In genomic region chr5:111840275-111840674, GRCh38 we compare ENCODE assay signal across 30 cellular contexts.
"Had no signal": no experiment of that assay in that cellular context is flagged by ENCODE, and none has a peak within 500 bp of the region (broad histone marks: within the 10 kb centered on the region; RNA-seq: fewer than 3 reads in every experiment).

No MANE protein-coding gene starts in this region.

- H3K27ac Mint-ChIP-seq: activated CD4-positive, alpha-beta memory T cell treated with anti-CD3 and anti-CD28 coated beads for 36 hours; activated CD4-positive, alpha-beta T cell treated with anti-CD3 and anti-CD28 coated beads for 36 hours; activated CD4-positive, alpha-beta T cell treated with anti-CD3 and anti-CD28 coated beads, Interleukin-2, amount 10 ng/mL, durations not matched to agents 24 days and 14 days; activated CD8-positive, alpha-beta memory T cell treated with anti-CD3 and anti-CD28 coated beads, Interleukin-2, amount 10 ng/mL, durations not matched to agents 7 days and 5 days; activated CD8-positive, alpha-beta T cell treated with anti-CD3 and anti-CD28 coated beads, Interleukin-2, amount 10 ng/mL, durations not matched to agents 7 days and 5 days; activated naive CD4-positive, alpha-beta T cell treated with anti-CD3 and anti-CD28 coated beads, Interleukin-2, amount 10 ng/mL, durations not matched to agents 7 days and 5 days; activated naive CD4-positive, alpha-beta T cell treated with anti-CD3 and anti-CD28 coated beads, Interleukin-2, amount 50 U/mL, for 72 hours; activated naive CD8-positive, alpha-beta T cell treated with anti-CD3 and anti-CD28 coated beads, Interleukin-2, amount 10 ng/mL, durations not matched to agents 7 days and 5 days; activated T-cell treated with anti-CD3 and anti-CD28 coated beads, Interleukin-2, amount 50 U/mL, for 72 hours; brain; dendritic cell treated with granulocyte-macrophage colony-stimulating factor and Interleukin-4, amounts not matched to agents 40 ng/mL and 50 ng/mL, for 4 days; endodermal cell had no signal

- DNase-seq: activated CD4-positive, alpha-beta memory T cell treated with anti-CD3 and anti-CD28 coated beads for 36 hours; activated CD4-positive, alpha-beta T cell treated with anti-CD3 and anti-CD28 coated beads for 36 hours; activated CD4-positive, alpha-beta T cell treated with anti-CD3 and anti-CD28 coated beads, Interleukin-2, amount 10 ng/mL, durations not matched to agents 24 days and 14 days; activated CD4-positive, CD25-positive, alpha-beta regulatory T cell; activated CD4-positive, CD25-positive, alpha-beta regulatory T cell treated with anti-CD3 and anti-CD28 coated beads, Interleukin-2, amount 50 U/mL, for 72 hours; activated CD8-positive, alpha-beta memory T cell treated with anti-CD3 and anti-CD28 coated beads, Interleukin-2, amount 10 ng/mL, durations not matched to agents 7 days and 5 days; activated CD8-positive, alpha-beta memory T cell treated with anti-CD3 and anti-CD28 coated beads, Interleukin-2, amount 50 U/mL, for 4 hours; activated CD8-positive, alpha-beta T cell treated with anti-CD3 and anti-CD28 coated beads, Interleukin-2, amount 10 ng/mL, durations not matched to agents 7 days and 5 days; activated gamma-delta T cell; activated naive CD4-positive, alpha-beta T cell; activated naive CD4-positive, alpha-beta T cell treated with anti-CD3 and anti-CD28 coated beads, Interleukin-2, amount 10 ng/mL, durations not matched to agents 7 days and 5 days; activated naive CD8-positive, alpha-beta T cell treated with anti-CD3 and anti-CD28 coated beads, Interleukin-2, amount 10 ng/mL, durations not matched to agents 7 days and 5 days; activated T-cell treated with anti-CD3 and anti-CD28 coated beads, Interleukin-2, amount 50 U/mL, for 1 hour; activated T-cell treated with anti-CD3 and anti-CD28 coated beads, Interleukin-2, amount 50 U/mL, for 72 hours; central memory CD4-positive, alpha-beta T cell; cerebellar nuclear complex; dorsolateral prefrontal cortex; effector memory CD4-positive, alpha-beta T cell; endodermal cell; foreskin fibroblast; glutamatergic neuron; heart left ventricle; T-helper 2 cell had no signal

- H3K36me3 Mint-ChIP-seq: activated CD4-positive, alpha-beta memory T cell treated with anti-CD3 and anti-CD28 coated beads for 36 hours; activated CD8-positive, alpha-beta memory T cell treated with anti-CD3 and anti-CD28 coated beads, Interleukin-2, amount 10 ng/mL, durations not matched to agents 7 days and 5 days; activated naive CD4-positive, alpha-beta T cell treated with anti-CD3 and anti-CD28 coated beads, Interleukin-2, amount 10 ng/mL, durations not matched to agents 7 days and 5 days; activated naive CD4-positive, alpha-beta T cell treated with anti-CD3 and anti-CD28 coated beads, Interleukin-2, amount 50 U/mL, for 72 hours; activated naive CD8-positive, alpha-beta T cell treated with anti-CD3 and anti-CD28 coated beads, Interleukin-2, amount 10 ng/mL, durations not matched to agents 7 days and 5 days; brain had no signal

- H3K27me3 Mint-ChIP-seq: activated CD4-positive, alpha-beta T cell treated with anti-CD3 and anti-CD28 coated beads for 36 hours; activated CD8-positive, alpha-beta memory T cell treated with anti-CD3 and anti-CD28 coated beads, Interleukin-2, amount 10 ng/mL, durations not matched to agents 7 days and 5 days; dendritic cell treated with granulocyte-macrophage colony-stimulating factor and Interleukin-4, amounts not matched to agents 40 ng/mL and 50 ng/mL, for 4 days had no signal

- H3K4me3 ChIP-seq: ascending aorta, breast epithelium, cardiac muscle cell, coronary artery, dorsolateral prefrontal cortex, heart left ventricle had no signal

- H3K9me3 ChIP-seq: ascending aorta, breast epithelium, heart left ventricle had no signal

- H3K4me1 Mint-ChIP-seq: activated CD4-positive, alpha-beta T cell treated with anti-CD3 and anti-CD28 coated beads for 36 hours; activated CD4-positive, alpha-beta T cell treated with anti-CD3 and anti-CD28 coated beads, Interleukin-2, amount 10 ng/mL, durations not matched to agents 24 days and 14 days; activated CD8-positive, alpha-beta memory T cell treated with anti-CD3 and anti-CD28 coated beads, Interleukin-2, amount 10 ng/mL, durations not matched to agents 7 days and 5 days; activated naive CD4-positive, alpha-beta T cell treated with anti-CD3 and anti-CD28 coated beads, Interleukin-2, amount 10 ng/mL, durations not matched to agents 7 days and 5 days; activated naive CD8-positive, alpha-beta T cell treated with anti-CD3 and anti-CD28 coated beads, Interleukin-2, amount 10 ng/mL, durations not matched to agents 7 days and 5 days; brain had no signal

- H3K36me3 ChIP-seq: ascending aorta, breast epithelium, cardiac muscle cell, heart left ventricle had no signal

- H3K4me3 Mint-ChIP-seq: activated CD4-positive, alpha-beta memory T cell treated with anti-CD3 and anti-CD28 coated beads for 36 hours; activated CD4-positive, alpha-beta T cell treated with anti-CD3 and anti-CD28 coated beads for 36 hours; activated CD4-positive, alpha-beta T cell treated with anti-CD3 and anti-CD28 coated beads, Interleukin-2, amount 10 ng/mL, durations not matched to agents 24 days and 14 days; activated CD8-positive, alpha-beta memory T cell treated with anti-CD3 and anti-CD28 coated beads, Interleukin-2, amount 10 ng/mL, durations not matched to agents 7 days and 5 days; activated CD8-positive, alpha-beta T cell treated with anti-CD3 and anti-CD28 coated beads, Interleukin-2, amount 10 ng/mL, durations not matched to agents 7 days and 5 days; activated naive CD4-positive, alpha-beta T cell treated with anti-CD3 and anti-CD28 coated beads, Interleukin-2, amount 10 ng/mL, durations not matched to agents 7 days and 5 days; activated naive CD8-positive, alpha-beta T cell treated with anti-CD3 and anti-CD28 coated beads, Interleukin-2, amount 10 ng/mL, durations not matched to agents 7 days and 5 days; activated T-cell treated with anti-CD3 and anti-CD28 coated beads, Interleukin-2, amount 50 U/mL, for 72 hours; brain; dendritic cell treated with granulocyte-macrophage colony-stimulating factor and Interleukin-4, amounts not matched to agents 40 ng/mL and 50 ng/mL, for 4 days; endodermal cell had no signal

- H3K4me1 ChIP-seq: ascending aorta, breast epithelium had no signal

- H3K9me3 Mint-ChIP-seq: activated CD4-positive, alpha-beta memory T cell treated with anti-CD3 and anti-CD28 coated beads for 36 hours; activated CD4-positive, alpha-beta T cell treated with anti-CD3 and anti-CD28 coated beads, Interleukin-2, amount 10 ng/mL, durations not matched to agents 24 days and 14 days; activated naive CD4-positive, alpha-beta T cell treated with anti-CD3 and anti-CD28 coated beads, Interleukin-2, amount 10 ng/mL, durations not matched to agents 7 days and 5 days; activated naive CD4-positive, alpha-beta T cell treated with anti-CD3 and anti-CD28 coated beads, Interleukin-2, amount 50 U/mL, for 72 hours; activated naive CD8-positive, alpha-beta T cell treated with anti-CD3 and anti-CD28 coated beads, Interleukin-2, amount 10 ng/mL, durations not matched to agents 7 days and 5 days; activated T-cell treated with anti-CD3 and anti-CD28 coated beads, Interleukin-2, amount 50 U/mL, for 72 hours; brain; dendritic cell treated with granulocyte-macrophage colony-stimulating factor and Interleukin-4, amounts not matched to agents 40 ng/mL and 50 ng/mL, for 4 days; endodermal cell had no signal

- H3K27me3 ChIP-seq: ascending aorta, breast epithelium, cardiac muscle cell, heart left ventricle had no signal

- H3K27ac ChIP-seq: ascending aorta, breast epithelium, cardiac muscle cell, coronary artery, dorsolateral prefrontal cortex, heart left ventricle had no signal
